In genomic region chr13:49066856-49067255, GRCh38 we compare ENCODE assay signal across 8 cellular contexts.
"Had no signal": no experiment of that assay in that cellular context is flagged by ENCODE, and none has a peak within 500 bp of the region (broad histone marks: within the 10 kb centered on the region; RNA-seq: fewer than 3 reads in every experiment).

No MANE protein-coding gene starts in this region.

- ATAC-seq: HepG2, K562 had no signal

- H3K4me3 ChIP-seq: K562 had no signal

- FAIRE-seq: HepG2, HTR-8/SVneo, K562 had no signal

- DNase-seq: IMR-90, KBM-7, KG1 had no signal

- H3K27ac ChIP-seq: HL-60, KMS-11 had no signal
